ENCODE assay signal across 18 cellular contexts in genomic region chr10:3097160-3097559, GRCh38. TPM values are rescaled to one million over a fixed set of nuclear protein-coding genes. Genes with fewer than 3 reads are reported as not detected.
DNase-seq lines count a peak whose midpoint lies in the region; ATAC-seq lines count a peak whose summit lies in the region.
"Had no signal": no experiment of that assay in that cellular context is flagged by ENCODE, and none has a peak within 500 bp of the region (broad histone marks: within the 10 kb centered on the region; RNA-seq: fewer than 3 reads in every experiment).

No MANE protein-coding gene starts in this region.

- H2AK5ac ChIP-seq in mesendoderm (ENCODE audit: low read length), result no peak overlapping the region

- H3K9ac ChIP-seq in GM23248 (no peak overlapping the region), mesendoderm (ENCODE audit: low read length) (no peak overlapping the region)
- H3K9ac ChIP-seq: neural progenitor cell had no signal

- no peak overlapping the region for H2BK120ac ChIP-seq in mesendoderm (ENCODE audit: low read depth, low read length)

- in situ Hi-C loops in GM23248 (cut with MboI), result no loop called here

- H3K36me3 ChIP-seq in GM23248 (ENCODE audit: low read depth), result 0 out of 2 replicates have a peak, but pooled peaks cover 7% of the 10 kb centered on the region
- peaks cover 2% of the 10 kb centered on the region for H3K36me3 ChIP-seq in mesendoderm (ENCODE audit: control insufficient read depth, insufficient read depth, low read length)
- H3K36me3 ChIP-seq: neural progenitor cell had no signal

- H3K79me2 ChIP-seq in GM23248 (ENCODE audit: insufficient read depth) (peaks cover 72% of the 10 kb centered on the region), mesendoderm (ENCODE audit: control insufficient read depth, insufficient read depth, low read length) (peaks cover 12% of the 10 kb centered on the region)

- no peaks in the 10 kb centered on the region for H3K9me3 Mint-ChIP-seq in T-helper 1 cell treated with Interleukin-12 subunit alpha and Interleukin-12 subunit beta and Interleukin-4 antibody, amounts not matched to agents 30 μg/mL and 1 μg/mL, for 36 hours
- peaks cover 4% of the 10 kb centered on the region for H3K9me3 Mint-ChIP-seq in activated naive CD8-positive, alpha-beta T cell treated with anti-CD3 and anti-CD28 coated beads for 36 hours

- no peaks in the 10 kb centered on the region for H3K9me3 ChIP-seq in GM23248 (ENCODE audit: low read depth)

- no peak overlapping the region for H2AFZ ChIP-seq in GM23248
- H2AFZ ChIP-seq: neural progenitor cell had no signal

- peak overlapping the region; percentile 67 for H3K27ac Mint-ChIP-seq in T-helper 1 cell treated with Interleukin-12 subunit alpha and Interleukin-12 subunit beta and Interleukin-4 antibody, amounts not matched to agents 30 μg/mL and 1 μg/mL, for 36 hours
- peak overlapping the region; percentile 66 for H3K27ac Mint-ChIP-seq in activated naive CD8-positive, alpha-beta T cell treated with anti-CD3 and anti-CD28 coated beads for 36 hours
- H3K27ac Mint-ChIP-seq: neural progenitor cell had no signal

- H2BK5ac ChIP-seq in mesendoderm (ENCODE audit: low read length), result no peak overlapping the region

- H3K4me1 ChIP-seq in GM23248 (ENCODE audit: insufficient read depth) (peaks cover 48% of the 10 kb centered on the region), mesendoderm (ENCODE audit: control insufficient read depth, low read depth, low read length) (peaks cover 18% of the 10 kb centered on the region)

- H3K4me2 ChIP-seq in GM23248 (ENCODE audit: unreplicated experiment) (no peak overlapping the region), mesendoderm (ENCODE audit: low read length) (no peak overlapping the region)
- H3K4me2 ChIP-seq: neural progenitor cell had no signal

- no peak overlapping the region for H3K4ac ChIP-seq in mesendoderm (ENCODE audit: low read depth, low read length)

- DNase-seq in T-helper 1 cell (no peak), GM23248 (no peak), mesendoderm (no peak), midbrain (lab: John Stamatoyannopoulos, UW) (no peak), NCI-H2029 (lab: John Stamatoyannopoulos, UW) (no peak)
- no peak for DNase-seq in activated naive CD8-positive, alpha-beta T cell treated with anti-CD3 and anti-CD28 coated beads for 36 hours
- DNase-seq: 8988T; activated naive CD4-positive, alpha-beta T cell treated with Interleukin-2 at 50 U/mL for 16 hours; central memory CD4-positive, alpha-beta T cell; DND-41; effector CD4-positive, alpha-beta T cell; NCI-H1105; NCI-H2171 treated with DMSO at 0.1 percent for 48 hours; stimulated activated CD4-positive, alpha-beta T cell treated with anti-CD3 and anti-CD28 coated beads, Interleukin-15, amount 100 ng/mL, for 24 hours; stimulated activated naive CD4-positive, alpha-beta T cell treated with Interleukin-2 at 50 U/mL for 16 hours had no signal

- no peak overlapping the region for H4K5ac ChIP-seq in mesendoderm (ENCODE audit: low read length)

- H3K4me3 ChIP-seq in GM23248, result no peak overlapping the region
- no peak overlapping the region for H3K4me3 ChIP-seq in mesendoderm (ENCODE audit: low read length)
- H3K4me3 ChIP-seq: neural progenitor cell had no signal

- H3K56ac ChIP-seq in mesendoderm (ENCODE audit: low read length), result peak overlapping the region; percentile 35

- 88 to 89% methylated on average over 9 of the region's 9 CpGs for WGBS in GM23248 (ENCODE audit: low coverage in 1 of 2, low lambda C conversion rate in 2 of 2, missing lambda C conversion rate in 2 of 2), 2 experiments
- no CpG with 5 or more reads among the region's 9 CpGs for WGBS in mesendoderm (ENCODE audit: extremely low coverage, insufficient coverage, low lambda C conversion rate)

- H4K8ac ChIP-seq in mesendoderm (ENCODE audit: low read depth, low read length), result no peak overlapping the region

- H3K27me3 ChIP-seq in GM23248 (replicated peaks; ENCODE audit: insufficient read depth) (no peaks in the 10 kb centered on the region), mesendoderm (ENCODE audit: insufficient read depth, low read length, poor library complexity) (no peaks in the 10 kb centered on the region)
- H3K27me3 ChIP-seq: neural progenitor cell had no signal

- peaks cover 47% of the 10 kb centered on the region for H3K36me3 Mint-ChIP-seq in T-helper 1 cell treated with Interleukin-12 subunit alpha and Interleukin-12 subunit beta and Interleukin-4 antibody, amounts not matched to agents 30 μg/mL and 1 μg/mL, for 36 hours (ENCODE audit: low read depth)
- peaks cover 65% of the 10 kb centered on the region for H3K36me3 Mint-ChIP-seq in activated naive CD8-positive, alpha-beta T cell treated with anti-CD3 and anti-CD28 coated beads for 36 hours

- no peak overlapping the region for H3K23ac ChIP-seq in mesendoderm (ENCODE audit: low read length)

- peaks cover 15% of the 10 kb centered on the region for H3K79me1 ChIP-seq in mesendoderm (ENCODE audit: low read length)

- H3K4me3 Mint-ChIP-seq in T-helper 1 cell treated with Interleukin-12 subunit alpha and Interleukin-12 subunit beta and Interleukin-4 antibody, amounts not matched to agents 30 μg/mL and 1 μg/mL, for 36 hours, result no peak overlapping the region
- no peak overlapping the region for H3K4me3 Mint-ChIP-seq in activated naive CD8-positive, alpha-beta T cell treated with anti-CD3 and anti-CD28 coated beads for 36 hours
- H3K4me3 Mint-ChIP-seq: neural progenitor cell had no signal

- H3K4me1 Mint-ChIP-seq in T-helper 1 cell treated with Interleukin-12 subunit alpha and Interleukin-12 subunit beta and Interleukin-4 antibody, amounts not matched to agents 30 μg/mL and 1 μg/mL, for 36 hours (ENCODE audit: low read depth), result peaks cover 36% of the 10 kb centered on the region
- peaks cover 44% of the 10 kb centered on the region for H3K4me1 Mint-ChIP-seq in activated naive CD8-positive, alpha-beta T cell treated with anti-CD3 and anti-CD28 coated beads for 36 hours

- no peaks in the 10 kb centered on the region for H4K20me1 ChIP-seq in GM23248 (ENCODE audit: insufficient read depth)

- H3K18ac ChIP-seq in mesendoderm (ENCODE audit: low read length), result no peak overlapping the region

- peaks cover 41% of the 10 kb centered on the region for H3F3A ChIP-seq in GM23248 (ENCODE audit: insufficient read depth)

- no peaks in the 10 kb centered on the region for H3K9me2 ChIP-seq in GM23248 (ENCODE audit: insufficient read depth)

- no peak overlapping the region for H2BK15ac ChIP-seq in mesendoderm (replicated peaks; ENCODE audit: low read depth)

- H3K27ac ChIP-seq in GM23248 (peak overlapping the region; percentile 99), mesendoderm (ENCODE audit: low read depth, low read length) (no peak overlapping the region)
- H3K27ac ChIP-seq: neural progenitor cell had no signal

- no peaks in the 10 kb centered on the region for H3K27me3 Mint-ChIP-seq in T-helper 1 cell treated with Interleukin-12 subunit alpha and Interleukin-12 subunit beta and Interleukin-4 antibody, amounts not matched to agents 30 μg/mL and 1 μg/mL, for 36 hours (ENCODE audit: low read depth)
- no peaks in the 10 kb centered on the region for H3K27me3 Mint-ChIP-seq in activated naive CD8-positive, alpha-beta T cell treated with anti-CD3 and anti-CD28 coated beads for 36 hours

- ATAC-seq in HG03439 (IDR thresholded peaks at IDR 0.05; ENCODE audit: unreplicated experiment), result no peak

RNA-seq across cellular contexts. Expression of gene PFKP, which starts 29.8 kb away (rescaled TPM):
- 137 and 159 TPM in 2 replicates for total RNA-seq in GM23248 (2014; rRNA removed; shearing (Covaris generic))
- 133 TPM in 2 replicates for polyA plus RNA-seq in GM23248 (2016; fragmentation: Nextera tagmentation; extraction: Ambion mirVana)
- total RNA-seq in activated naive CD8-positive, alpha-beta T cell treated with anti-CD3 and anti-CD28 coated beads for 36 hours, result 100 to 1,000 TPM; 231 to 242 TPM
- 43.2 TPM for polyA plus RNA-seq in mesendoderm (2013, experiment 1 of 2)
- 46.8 TPM for polyA plus RNA-seq in mesendoderm (2013, experiment 2 of 2)
